ENCODE assay signal across 11 cellular contexts in the genomic region with DNA sequence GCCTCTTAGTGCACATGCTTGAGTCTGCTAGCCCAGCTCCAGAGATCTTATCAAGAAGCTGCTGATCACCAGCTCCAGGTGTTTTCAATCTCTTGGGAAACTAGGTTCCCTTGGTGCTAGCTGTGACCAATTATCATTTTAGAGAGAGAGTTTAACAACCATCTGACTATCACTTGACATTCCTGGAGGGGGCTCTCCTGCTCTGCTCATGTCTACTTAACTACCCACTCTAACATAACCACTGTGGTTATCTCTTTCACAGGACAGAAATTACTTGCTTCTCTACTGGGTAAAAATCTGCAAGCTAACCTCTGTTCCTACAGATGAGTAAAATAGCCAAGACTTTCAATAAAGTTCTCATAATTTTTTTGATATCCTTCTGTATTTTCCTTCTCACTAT.
A peak's percentile ranks its signal among the peaks of the same experiment; 100 is the strongest.
DNase-seq lines count a peak whose midpoint lies in the region; TF ChIP-seq lines count a peak whose summit lies in the region.
"Had no signal": no experiment of that assay in that cellular context is flagged by ENCODE, and none has a peak within 500 bp of the region (broad histone marks: within the 10 kb centered on the region; RNA-seq: fewer than 3 reads in every experiment).

No MANE protein-coding gene starts in this region.

- DNase-seq in ACHN (peak; percentile 4), GM13976 (ENCODE audit: low spot score) (no peak), HT-29 (ENCODE audit: low spot score) (peak; percentile 20), brain microvascular endothelial cell (no peak), GM19238 (ENCODE audit: insufficient read length, low spot score) (no peak), GOT3 (lab: John Stamatoyannopoulos, UW) (no peak), NCI-H187 (lab: John Stamatoyannopoulos, UW) (no peak), hepatic stellate cell (ENCODE audit: low spot score) (no peak)
- DNase-seq: activated naive CD4-positive, alpha-beta T cell; DMS79 had no signal

- in situ Hi-C loops in ACHN (cut with HindIII; ENCODE audit: low pct_ligation_motif_present, low pct_unique_long_range_greater_than_20kb, low sequenced_read_pairs), result no loop called here
- in situ Hi-C loops in GM13976 (cut with MboI; ENCODE audit: low sequenced_read_pairs, unreplicated experiment), result no loop called here
- in situ Hi-C loops in brain microvascular endothelial cell (cut with HindIII; ENCODE audit: low pct_ligation_motif_present, low sequenced_read_pairs), result no loop called here

- H3K27me3 ChIP-seq in brain microvascular endothelial cell (replicated peaks), result no peaks in the 10 kb centered on the region

- H3K27ac ChIP-seq in brain microvascular endothelial cell, result no peak overlapping the region

- TF ChIP-seq CTCF in GM13976 (IDR thresholded peaks at IDR 0.05; ENCODE audit: borderline replicate concordance, control extremely low read depth, extremely low read depth, insufficient read depth, missing control alignments) (peak; percentile 17), brain microvascular endothelial cell (IDR thresholded peaks at IDR 0.05; ENCODE audit: low read depth, low read length, missing control alignments) (peak; percentile 38)

- H3K4me3 ChIP-seq in brain microvascular endothelial cell (ENCODE audit: low read depth, low read length), result no peak overlapping the region
- H3K4me3 ChIP-seq: K562 had no signal

- no peaks in the 10 kb centered on the region for H3K36me3 ChIP-seq in brain microvascular endothelial cell (replicated peaks)

Comparison
In these comparisons a context has a peak if more than half of its experiments do, and no peak if none do; other contexts are left out.
1. DNase-seq: peak in ACHN (single experiment) and HT-29 (single experiment); none in GM13976 (single experiment), brain microvascular endothelial cell (single experiment), GM19238 (single experiment), GOT3 (single experiment), NCI-H187 (0 of 2) and hepatic stellate cell (single experiment).